ENCODE assay signal across 16 cellular contexts in the genomic region with DNA sequence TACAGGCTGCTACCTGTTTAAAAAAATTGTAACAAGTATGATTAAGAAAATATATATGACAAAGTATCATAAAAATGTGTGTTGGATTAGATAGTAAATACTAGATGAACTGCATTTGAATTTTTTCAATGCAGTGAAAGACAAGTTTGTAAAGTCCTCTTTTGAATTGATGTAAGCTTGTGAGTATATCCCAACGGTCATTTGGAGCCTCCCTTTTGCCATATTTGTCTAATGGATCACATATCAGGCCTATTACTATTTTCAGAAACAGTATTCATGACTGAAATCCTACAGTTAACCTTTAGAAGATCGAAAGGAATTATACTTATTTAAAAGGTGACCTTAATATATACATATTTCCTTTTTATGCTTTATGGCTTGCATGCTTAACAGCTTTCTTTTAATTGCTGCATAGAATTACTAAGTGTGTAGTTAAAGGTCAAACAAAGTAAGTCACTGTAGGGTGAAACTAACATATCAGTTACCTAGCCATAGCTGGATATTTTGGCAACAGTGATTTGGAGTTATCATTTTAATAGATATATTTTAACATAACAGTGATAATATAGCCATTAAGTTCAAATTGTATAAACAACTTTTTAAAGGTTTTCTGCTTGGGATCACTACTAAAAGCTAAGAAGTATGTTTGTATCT.
"Had no signal": no experiment of that assay in that cellular context is flagged by ENCODE, and none has a peak within 500 bp of the region (broad histone marks: within the 10 kb centered on the region; RNA-seq: fewer than 3 reads in every experiment).

No MANE protein-coding gene starts in this region.

- H3K27ac ChIP-seq: epithelial cell of prostate, esophagus muscularis mucosa, lower lobe of right lung, parathyroid adenoma, suprapubic skin, thyroid gland, vagina had no signal

- H3K4me3 ChIP-seq: esophagus muscularis mucosa, lower lobe of right lung, suprapubic skin, thyroid gland, vagina had no signal

- ATAC-seq: left lobe of liver; lower lobe of right lung; stimulated activated effector memory CD8-positive, alpha-beta T cell treated with anti-CD3 and anti-CD28 coated beads, Interleukin-12 subunit alpha, Interleukin-12 subunit beta, amount 100 ng/mL, for 72 hours; stimulated activated naive CD8-positive, alpha-beta T cell treated with anti-CD3 and anti-CD28 coated beads, Interleukin-15, Interleukin-2, amounts not matched to agents 100 U/mL and 50 U/mL, for 24 hours had no signal

- DNase-seq: effector memory CD4-positive, alpha-beta T cell; hippocampal formation; kidney glomerular epithelial cell; lower lobe of right lung; naive B cell; stimulated activated CD4-positive, alpha-beta T cell treated with anti-CD3 and anti-CD28 coated beads, Interleukin-4, amount 100 ng/mL, for 1 hour; stimulated activated CD8-positive, alpha-beta memory T cell treated with anti-CD3 and anti-CD28 coated beads, Interleukin-4, amount 100 ng/mL, for 48 hours; stimulated activated naive CD8-positive, alpha-beta T cell treated with anti-CD3 and anti-CD28 coated beads, Interleukin-15, Interleukin-2, amounts not matched to agents 100 U/mL and 50 U/mL, for 24 hours; thyroid gland had no signal

- H3K9ac ChIP-seq: parathyroid adenoma had no signal

- H3K36me3 ChIP-seq: lower lobe of right lung, thyroid gland had no signal

- H3K27me3 ChIP-seq: esophagus muscularis mucosa, suprapubic skin, thyroid gland, vagina had no signal

- H3K4me1 ChIP-seq: lower lobe of right lung, parathyroid adenoma, suprapubic skin, thyroid gland, vagina had no signal

- H3K9me3 ChIP-seq: esophagus muscularis mucosa, lower lobe of right lung, suprapubic skin, thyroid gland, vagina had no signal
